Comparison of ENCODE assay signal across 8 cellular contexts in genomic region chr1:94236021-94236491, GRCh38. TPM values are rescaled to one million over a fixed set of nuclear protein-coding genes. Genes with fewer than 3 reads are reported as not detected.
A peak's percentile ranks its signal among the peaks of the same experiment; 100 is the strongest.
DNase-seq lines count a peak whose midpoint lies in the region; ATAC-seq and TF ChIP-seq lines count a peak whose summit lies in the region.

No MANE protein-coding gene starts in this region.

- H2AK5ac ChIP-seq in mesendoderm (ENCODE audit: low read length): no peak overlapping the region

- no CpG with 5 or more reads among the region's 6 CpGs for WGBS in mesendoderm (ENCODE audit: extremely low coverage, insufficient coverage, low lambda C conversion rate)

- H3K56ac ChIP-seq in mesendoderm (ENCODE audit: low read length): peak overlapping the region; percentile 92

- H3K36me3 ChIP-seq in mesendoderm (ENCODE audit: control insufficient read depth, insufficient read depth, low read length): no peaks in the 10 kb centered on the region

- H3K27ac ChIP-seq in mesendoderm (ENCODE audit: low read depth, low read length): no peak overlapping the region

- H2BK5ac ChIP-seq in mesendoderm (ENCODE audit: low read length): no peak overlapping the region

- H3K4me1 ChIP-seq in mesendoderm (ENCODE audit: control insufficient read depth, low read depth, low read length): peaks cover 8% of the 10 kb centered on the region

- no peak overlapping the region for H2BK15ac ChIP-seq in mesendoderm (replicated peaks; ENCODE audit: low read depth)

- no peak overlapping the region for H4K5ac ChIP-seq in mesendoderm (ENCODE audit: low read length)

- H3K79me1 ChIP-seq in mesendoderm (ENCODE audit: low read length): peaks cover 4% of the 10 kb centered on the region

- no peaks in the 10 kb centered on the region for H3K27me3 ChIP-seq in mesendoderm (ENCODE audit: insufficient read depth, low read length, poor library complexity)

- DNase-seq in Right ventricle myocardium inferior (ENCODE audit: missing footprints) (no peak), cardiac septum (ENCODE audit: low spot score) (no peak), chondrocyte (ENCODE audit: low spot score) (no peak), mesendoderm (peak; percentile 39), GM19240 (ENCODE audit: insufficient read length, low spot score) (no peak), NCI-H345 (lab: John Stamatoyannopoulos, UW) (no peak), foreskin melanocyte (no peak)

- TF ChIP-seq CTCF in chondrocyte (IDR thresholded peaks at IDR 0.05): no peak

- H3K9me3 Mint-ChIP-seq in chondrocyte (ENCODE audit: low read depth): no peaks in the 10 kb centered on the region

- peaks cover 52% of the 10 kb centered on the region for H3K4me1 Mint-ChIP-seq in chondrocyte (ENCODE audit: low read depth)

- peak overlapping the region; percentile 93 for H3K4me2 ChIP-seq in mesendoderm (ENCODE audit: low read length)

- no peak overlapping the region for H3K4ac ChIP-seq in mesendoderm (ENCODE audit: low read depth, low read length)

- peak overlapping the region; percentile 87 for H3K9ac ChIP-seq in mesendoderm (ENCODE audit: low read length)

- intact Hi-C loops in Right ventricle myocardium inferior (cut with DNase I) (loop anchor here (2.0 to 5.0 kb wide), 3 partner anchors 91 to 191 kb away; no protein-coding TSS in a partner anchor), cardiac septum (cut with DNase I) (loop anchor here (2.0 to 5.0 kb wide), 5 partner anchors 54 to 189 kb away; partner anchors contain the start of gene ABCD3)

- H3K27me3 Mint-ChIP-seq in chondrocyte (ENCODE audit: low read depth): no peaks in the 10 kb centered on the region

- H3K27ac Mint-ChIP-seq in chondrocyte (ENCODE audit: unreplicated experiment): peak overlapping the region; percentile 92

- peak; percentile 33 for ATAC-seq in Right ventricle myocardium inferior
- no peak for ATAC-seq in HG03571 (IDR thresholded peaks at IDR 0.05; ENCODE audit: unreplicated experiment)

- peak overlapping the region; percentile 82 for H3K4me3 ChIP-seq in mesendoderm (ENCODE audit: low read length)

- no peak overlapping the region for H3K18ac ChIP-seq in mesendoderm (ENCODE audit: low read length)

- peaks cover 15% of the 10 kb centered on the region for H3K79me2 ChIP-seq in mesendoderm (ENCODE audit: control insufficient read depth, insufficient read depth, low read length)

- H2BK120ac ChIP-seq in mesendoderm (ENCODE audit: low read depth, low read length): no peak overlapping the region

- H4K8ac ChIP-seq in mesendoderm (ENCODE audit: low read depth, low read length): no peak overlapping the region

- H3K23ac ChIP-seq in mesendoderm (ENCODE audit: low read length): no peak overlapping the region

- peak overlapping the region; percentile 97 for H3K4me3 Mint-ChIP-seq in chondrocyte (ENCODE audit: unreplicated experiment)

- H3K36me3 Mint-ChIP-seq in chondrocyte (ENCODE audit: low read depth): no peaks in the 10 kb centered on the region

RNA-seq across cellular contexts. Expression of gene ARHGAP29, which starts 1.3 kb away (rescaled TPM):
- total RNA-seq in Right ventricle myocardium inferior (27.5 TPM), cardiac septum (25.5 TPM), chondrocyte (44.0 to 44.8 TPM (median 44.7 TPM) in 3 replicates)
- polyA plus RNA-seq in mesendoderm (2013, experiment 1 of 2): 15.2 TPM
- polyA plus RNA-seq in mesendoderm (2013, experiment 2 of 2): 14.9 TPM
